In genomic region chr11:117876049-117876340, GRCh38 we compare ENCODE assay signal across 9 cellular contexts. TPM values are rescaled to one million over a fixed set of nuclear protein-coding genes. Genes with fewer than 3 reads are reported as not detected.
A peak's percentile ranks its signal among the peaks of the same experiment; 100 is the strongest.
DNase-seq lines count a peak whose midpoint lies in the region; ATAC-seq and TF ChIP-seq lines count a peak whose summit lies in the region.
"Had no signal": no experiment of that assay in that cellular context is flagged by ENCODE, and none has a peak within 500 bp of the region (broad histone marks: within the 10 kb centered on the region; RNA-seq: fewer than 3 reads in every experiment).

No MANE protein-coding gene starts in this region.

- peaks cover 23 to 30% of the 10 kb centered on the region in 2 donors for H3K4me1 Mint-ChIP-seq in effector memory CD8-positive, alpha-beta T cell (ENCODE audit: low read depth in 2 of 2)

- peak overlapping the region; percentile 99 for H3K27ac ChIP-seq in neural cell (ENCODE audit: low read length)

- H3K4me3 Mint-ChIP-seq in effector memory CD8-positive, alpha-beta T cell: peak overlapping the region; percentile 86 to 91

- TF ChIP-seq EP300 in neural cell (conservative IDR thresholded peaks at IDR 0.05; ENCODE audit: poor library complexity, severe bottlenecking): no peak

- H3K4me3 ChIP-seq in BE2C (ENCODE audit: low read depth, low read length): peak overlapping the region; percentile 98
- H3K4me3 ChIP-seq in neural cell (ENCODE audit: low read length): peak overlapping the region; percentile 70

- no peak for TF ChIP-seq RAD21 in neural cell (conservative IDR thresholded peaks at IDR 0.05)

- TF ChIP-seq CTCF in BE2C (IDR thresholded peaks at IDR 0.05; ENCODE audit: low read depth, low read length): no peak
- TF ChIP-seq CTCF in neural cell (IDR thresholded peaks at IDR 0.05; ENCODE audit: poor library complexity, severe bottlenecking): no peak
- no peak for TF ChIP-seq CTCF in GM13976 (IDR thresholded peaks at IDR 0.05; ENCODE audit: borderline replicate concordance, control extremely low read depth, extremely low read depth, insufficient read depth, missing control alignments)

- H3K4me2 ChIP-seq in neural cell (ENCODE audit: low read length): peak overlapping the region; percentile 83

- no peaks in the 10 kb centered on the region for H3K27me3 ChIP-seq in BE2C
- H3K27me3 ChIP-seq in neural cell (ENCODE audit: insufficient read depth, low read depth, low read length): no peaks in the 10 kb centered on the region

- H3K36me3 ChIP-seq in BE2C (no peaks in the 10 kb centered on the region), neural cell (ENCODE audit: insufficient read depth, low read length) (no peaks in the 10 kb centered on the region)

- peaks cover 83 to 92% of the 10 kb centered on the region in 2 donors for H3K27me3 Mint-ChIP-seq in effector memory CD8-positive, alpha-beta T cell

- peaks cover 3% of the 10 kb centered on the region for H3K36me3 Mint-ChIP-seq in effector memory CD8-positive, alpha-beta T cell (ENCODE audit: insufficient read depth)

- H3K9me3 ChIP-seq in BE2C (no peaks in the 10 kb centered on the region), neural cell (ENCODE audit: low read length) (no peaks in the 10 kb centered on the region)

- peaks cover 58% of the 10 kb centered on the region for H3K79me2 ChIP-seq in neural cell (replicated peaks; ENCODE audit: insufficient read depth, low read length)

- H3K27ac Mint-ChIP-seq in effector memory CD8-positive, alpha-beta T cell: peak overlapping the region; percentile 44 to 57

- DNase-seq in BE2C (no peak), NCI-H526 (lab: John Stamatoyannopoulos, UW) (peak; percentile 60 to 82), GM13976 (ENCODE audit: low spot score) (no peak), cerebellar nuclear complex (lab: John Stamatoyannopoulos, UW) (no peak)
- no peak for DNase-seq in effector memory CD8-positive, alpha-beta T cell
- DNase-seq: cortex of kidney had no signal

- no peaks in the 10 kb centered on the region for H3K9me3 Mint-ChIP-seq in effector memory CD8-positive, alpha-beta T cell

- H4K20me1 ChIP-seq in neural cell (ENCODE audit: insufficient read depth): no peaks in the 10 kb centered on the region

- no peaks in the 10 kb centered on the region for H3K9me2 ChIP-seq in neural cell (ENCODE audit: insufficient read depth, low read length)

- ATAC-seq in effector memory CD8-positive, alpha-beta T cell (replicated peaks): no peak
- no peak for ATAC-seq in GM18868 (IDR thresholded peaks at IDR 0.05; ENCODE audit: unreplicated experiment)
- ATAC-seq in HG03460 (IDR thresholded peaks at IDR 0.05; ENCODE audit: unreplicated experiment): no peak

- in situ Hi-C loops in GM13976 (cut with MboI; ENCODE audit: low sequenced_read_pairs, unreplicated experiment): no loop called here

- peak overlapping the region; percentile 41 for H2AFZ ChIP-seq in neural cell (ENCODE audit: low read depth, low read length)

- H3F3A ChIP-seq in neural cell (ENCODE audit: insufficient read depth, low read length, poor library complexity, severe bottlenecking): no peaks in the 10 kb centered on the region

- H3K9ac ChIP-seq in neural cell (ENCODE audit: low read length): peak overlapping the region; percentile 97

- peaks cover 31% of the 10 kb centered on the region for H3K4me1 ChIP-seq in BE2C

TF ChIP-seq in neural cell, 6 proteins besides CTCF, POLR2A, EP300 and RAD21:
- TF ChIP-seq EZH2 (IDR thresholded peaks at IDR 0.05; ENCODE audit: borderline replicate concordance, insufficient read depth, low read length, poor library complexity, severe bottlenecking) (no peak), TAF1 (IDR thresholded peaks at IDR 0.05; ENCODE audit: low read depth) (no peak), SMC3 (conservative IDR thresholded peaks at IDR 0.05; ENCODE audit: poor library complexity) (no peak), REST (IDR thresholded peaks at IDR 0.05; ENCODE audit: borderline replicate concordance) (no peak), POLR2AphosphoS5 (IDR thresholded peaks at IDR 0.05) (no peak), MXI1 (conservative IDR thresholded peaks at IDR 0.05; ENCODE audit: poor library complexity, severe bottlenecking) (no peak)

RNA-seq across cellular contexts. Expression of gene FXYD6, which starts 0.5 kb away (rescaled TPM):
- polyA plus RNA-seq in BE2C (2012; ENCODE audit: insufficient read depth, insufficient read length, low read depth): 242 TPM
- polyA plus RNA-seq in neural cell: 218 and 259 TPM in 2 replicates
- 169 and 170 TPM in 2 replicates for polyA minus RNA-seq in neural cell

RNA-seq across cellular contexts. Expression of gene FXYD2, which starts 51.5 kb away (rescaled TPM):
- 0.77 TPM for polyA plus RNA-seq in BE2C (2012; ENCODE audit: insufficient read depth, insufficient read length, low read depth)
- polyA plus RNA-seq in neural cell: 1.9 and 4.8 TPM in 2 replicates
- 2.9 and 3.4 TPM in 2 replicates for polyA minus RNA-seq in neural cell

RNA-seq across cellular contexts. Expression of gene TMPRSS13, which starts 53.2 kb away (rescaled TPM):
- polyA plus RNA-seq in BE2C (2012; ENCODE audit: insufficient read depth, insufficient read length, low read depth): not detected
- not detected in 2 replicates for polyA plus RNA-seq in neural cell
- not detected in 2 replicates for polyA minus RNA-seq in neural cell

Comparison
In these comparisons a context has a peak if more than half of its experiments do, and no peak if none do; other contexts are left out.
1. DNase-seq: peak in NCI-H526 (2 of 2); none in BE2C (single experiment), effector memory CD8-positive, alpha-beta T cell (0 of 3), GM13976 (single experiment) and cerebellar nuclear complex (0 of 2).